ENCODE assay signal across 8 cellular contexts in the genomic region with DNA sequence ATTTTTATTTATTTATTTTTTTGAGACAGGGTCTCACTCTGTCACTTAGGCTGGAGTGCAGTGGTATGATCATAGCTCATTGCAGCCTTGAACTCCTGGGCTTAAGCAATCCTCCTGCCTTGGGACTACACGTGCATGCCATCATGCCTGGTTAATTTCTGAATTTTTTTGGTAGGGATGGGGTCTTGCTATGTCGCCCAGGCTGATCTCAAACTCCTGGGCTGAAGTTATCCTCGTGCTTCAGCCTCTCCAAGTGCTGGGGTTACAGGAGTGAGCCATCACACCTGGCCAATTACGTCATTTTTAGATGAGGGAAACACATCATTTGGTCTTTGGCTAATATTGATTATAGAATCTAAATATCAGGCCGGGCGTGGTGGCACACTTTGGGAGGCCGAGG.
"Had no signal": no experiment of that assay in that cellular context is flagged by ENCODE, and none has a peak within 500 bp of the region (broad histone marks: within the 10 kb centered on the region; RNA-seq: fewer than 3 reads in every experiment).

No MANE protein-coding gene starts in this region.

- H3K9ac ChIP-seq: KMS-11 had no signal

- H3K27ac ChIP-seq: HL-60, KMS-11 had no signal

- ATAC-seq: K562 had no signal

- FAIRE-seq: HTR-8/SVneo, K562 had no signal

- DNase-seq: IMR-90, KBM-7, KG1 had no signal

- H3K4me3 ChIP-seq: K562 had no signal

- H3K36me3 Mint-ChIP-seq: IgD-negative memory B cell had no signal

- H3K27ac Mint-ChIP-seq: IgD-negative memory B cell had no signal

- H3K9me3 Mint-ChIP-seq: IgD-negative memory B cell had no signal

- H3K4me3 Mint-ChIP-seq: IgD-negative memory B cell had no signal

- H3K4me2 ChIP-seq: KMS-11 had no signal
